ENCODE assay signal across 8 cellular contexts in genomic region chr15:45714501-45715488, GRCh38.
DNase-seq lines count a peak whose midpoint lies in the region; ATAC-seq and TF ChIP-seq lines count a peak whose summit lies in the region.

No MANE protein-coding gene starts in this region.

- no peaks in the 10 kb centered on the region for H3K9me3 Mint-ChIP-seq in neural crest cell

- no peaks in the 10 kb centered on the region for H3K9me3 ChIP-seq in aorta (ENCODE audit: control insufficient read depth, low read length)

- H3K4me1 Mint-ChIP-seq in neural crest cell = peaks cover 14% of the 10 kb centered on the region

- DNase-seq in NCI-H524 treated with DMSO at 0.1 percent for 48 hours (lab: John Stamatoyannopoulos, UW) = peak; percentile 58
- DNase-seq in activated CD8-positive, alpha-beta memory T cell treated with anti-CD3 and anti-CD28 coated beads, Interleukin-2, amount 50 U/mL, for 48 hours = peak; percentile 69
- peak; percentile 79 for DNase-seq in fibroblast of peridontal ligament (ENCODE audit: extremely low read depth)
- DNase-seq in neural crest cell (ENCODE audit: low read depth, low spot score) = peak; percentile 65
- no peak for DNase-seq in aorta
- DNase-seq in NK-92 treated with Interleukin-12 subunit alpha and Interleukin-12 subunit beta, amount 100 ng/mL, for 24 hours (lab: John Stamatoyannopoulos, UW) = no peak

- H3K27ac ChIP-seq in aorta (ENCODE audit: low read depth in 1 of 2, low read length in 2 of 2) = no peak overlapping the region

- no peaks in the 10 kb centered on the region for H3K27me3 ChIP-seq in aorta (ENCODE audit: control insufficient read depth in 1 of 2, insufficient read depth in 2 of 2, low read length in 1 of 2)

- WGBS in aorta, 2 donors = 13 to 15% methylated on average over 28 of the region's 28 CpGs

- H3K4me1 ChIP-seq in aorta (ENCODE audit: control insufficient read depth in 1 of 2, insufficient read depth in 2 of 2, low read length in 2 of 2) = peaks cover 0 to 1% of the 10 kb centered on the region in 2 donors

- H3K4me3 Mint-ChIP-seq in neural crest cell = no peak overlapping the region

- intact Hi-C loops in aorta (cut with DNase I) = loop anchor here (2.0 to 10.0 kb wide), 3 partner anchors 78 to 190 kb away; no protein-coding TSS in a partner anchor

- ATAC-seq in HG03103 (IDR thresholded peaks at IDR 0.05; ENCODE audit: low read depth, unreplicated experiment) (peak; percentile 84), aorta (ENCODE audit: low FRiP score) (peak; percentile 85)

- no peak overlapping the region for H3K27ac Mint-ChIP-seq in neural crest cell (ENCODE audit: unreplicated experiment)

- H3K36me3 ChIP-seq in aorta (ENCODE audit: control insufficient read depth in 1 of 2, insufficient read depth in 2 of 2, low read length in 1 of 2) = no peaks in the 10 kb centered on the region

- H3K36me3 Mint-ChIP-seq in neural crest cell (ENCODE audit: low read depth) = peaks cover 2% of the 10 kb centered on the region

- no peaks in the 10 kb centered on the region for H3K27me3 Mint-ChIP-seq in neural crest cell (ENCODE audit: low read depth)

- TF ChIP-seq CTCF in GM12801 (IDR thresholded peaks at IDR 0.05; ENCODE audit: extremely low read depth, insufficient read length) (peak; percentile 38), neural crest cell (conservative IDR thresholded peaks at IDR 0.05) (peak; percentile 92)

- no peak overlapping the region for H3K4me3 ChIP-seq in aorta (ENCODE audit: low read length in 2 of 2)

Comparison
In these comparisons a context has a peak if more than half of its experiments do, and no peak if none do; other contexts are left out.
1. DNase-seq: peak in NCI-H524 treated with DMSO at 0.1 percent for 48 hours (single experiment), activated CD8-positive, alpha-beta memory T cell treated with anti-CD3 and anti-CD28 coated beads, Interleukin-2, amount 50 U/mL, for 48 hours (single experiment), fibroblast of peridontal ligament (single experiment) and neural crest cell (single experiment); none in aorta (0 of 2) and NK-92 treated with Interleukin-12 subunit alpha and Interleukin-12 subunit beta, amount 100 ng/mL, for 24 hours (single experiment).